In genomic region chr21:28793043-28793442, GRCh38 we compare ENCODE assay signal across 12 cellular contexts.
A peak's percentile ranks its signal among the peaks of the same experiment; 100 is the strongest.
DNase-seq lines count a peak whose midpoint lies in the region; ATAC-seq and TF ChIP-seq lines count a peak whose summit lies in the region.
"Had no signal": no experiment of that assay in that cellular context is flagged by ENCODE, and none has a peak within 500 bp of the region (broad histone marks: within the 10 kb centered on the region; RNA-seq: fewer than 3 reads in every experiment).

No MANE protein-coding gene starts in this region.

- ATAC-seq in natural killer cell (peak; percentile 63 to 79 (median 69)), body of pancreas (no peak)
- ATAC-seq: sciatic nerve had no signal

- H3K27ac ChIP-seq in body of pancreas: no peak overlapping the region
- no peak overlapping the region for H3K27ac ChIP-seq in effector memory CD4-positive, alpha-beta T cell (ENCODE audit: insufficient read depth, low read length, poor library complexity, severe bottlenecking)

- TF ChIP-seq CTCF in natural killer cell (IDR thresholded peaks at IDR 0.05) (peak; percentile 71), body of pancreas (IDR thresholded peaks at IDR 0.05) (peak in 1 of 7 experiments; percentile 2)

- H3K4me3 Mint-ChIP-seq in natural killer cell: peak overlapping the region; percentile 43
- H3K4me3 Mint-ChIP-seq: activated naive CD4-positive, alpha-beta T cell treated with anti-CD3 and anti-CD28 coated beads, Interleukin-2, amount 50 U/mL, for 24 hours; stimulated activated naive CD8-positive, alpha-beta T cell treated with anti-CD3 and anti-CD28 coated beads, Interleukin-15, Interleukin-2, amounts not matched to agents 100 ng/mL and 50 ng/mL, for 24 hours had no signal

- no peaks in the 10 kb centered on the region for H3K9me3 Mint-ChIP-seq in natural killer cell
- H3K9me3 Mint-ChIP-seq: activated naive CD4-positive, alpha-beta T cell treated with anti-CD3 and anti-CD28 coated beads, Interleukin-2, amount 50 U/mL, for 24 hours; stimulated activated naive CD8-positive, alpha-beta T cell treated with anti-CD3 and anti-CD28 coated beads, Interleukin-15, Interleukin-2, amounts not matched to agents 100 ng/mL and 50 ng/mL, for 24 hours had no signal

- H3K27me3 Mint-ChIP-seq in natural killer cell (ENCODE audit: low read depth in 2 of 2): no peaks in the 10 kb centered on the region
- H3K27me3 Mint-ChIP-seq: activated naive CD4-positive, alpha-beta T cell treated with anti-CD3 and anti-CD28 coated beads, Interleukin-2, amount 50 U/mL, for 24 hours; stimulated activated naive CD8-positive, alpha-beta T cell treated with anti-CD3 and anti-CD28 coated beads, Interleukin-15, Interleukin-2, amounts not matched to agents 100 ng/mL and 50 ng/mL, for 24 hours had no signal

- H3K27ac Mint-ChIP-seq in natural killer cell: peak overlapping the region; percentile 42 to 61
- H3K27ac Mint-ChIP-seq: activated naive CD4-positive, alpha-beta T cell treated with anti-CD3 and anti-CD28 coated beads, Interleukin-2, amount 50 U/mL, for 24 hours; stimulated activated naive CD8-positive, alpha-beta T cell treated with anti-CD3 and anti-CD28 coated beads, Interleukin-15, Interleukin-2, amounts not matched to agents 100 ng/mL and 50 ng/mL, for 24 hours had no signal

- TF ChIP-seq POLR2A in body of pancreas (IDR thresholded peaks at IDR 0.05): no peak

- intact Hi-C loops in natural killer cell (cut with micrococcal nuclease) (loop anchor here (1.0 to 2.0 kb wide), 4 partner anchors 40 to 1943 kb away; no protein-coding TSS in a partner anchor), body of pancreas (cut with DNase I) (no loop called here)

- peaks cover 4% of the 10 kb centered on the region for H3K4me1 ChIP-seq in body of pancreas
- H3K4me1 ChIP-seq in effector memory CD4-positive, alpha-beta T cell (ENCODE audit: control insufficient read depth, insufficient read depth, low read length, poor library complexity, severe bottlenecking): no peaks in the 10 kb centered on the region

- DNase-seq in ELR (ENCODE audit: low read depth): peak; percentile 27
- peak; percentile 80 for DNase-seq in OCI-M1 (lab: John Stamatoyannopoulos, UW)
- DNase-seq in fibroblast of gingiva (ENCODE audit: low read depth): peak; percentile 72
- no peak for DNase-seq in natural killer cell
- no peak for DNase-seq in body of pancreas
- no peak for DNase-seq in NCI-H748 treated with DMSO at 0.1 percent for 48 hours (lab: John Stamatoyannopoulos, UW)
- no peak for DNase-seq in effector memory CD4-positive, alpha-beta T cell
- no peak for DNase-seq in T-helper 1 cell
- DNase-seq: NCI-H1930 had no signal

- H3K4me1 Mint-ChIP-seq in natural killer cell: peaks cover 54% of the 10 kb centered on the region in 2 donors

- no peaks in the 10 kb centered on the region for H3K36me3 ChIP-seq in body of pancreas (replicated peaks in 1 of 2; ENCODE audit: insufficient read depth in 1 of 2, low read depth in 2 of 2)
- no peaks in the 10 kb centered on the region for H3K36me3 ChIP-seq in effector memory CD4-positive, alpha-beta T cell (ENCODE audit: control insufficient read depth, insufficient read depth, low read length)

- 5 to 19% methylated on average over 2 of the region's 2 CpGs for WGBS in body of pancreas, 2 donors

- H3K4me3 ChIP-seq in body of pancreas: no peak overlapping the region
- no peak overlapping the region for H3K4me3 ChIP-seq in effector memory CD4-positive, alpha-beta T cell (ENCODE audit: insufficient read depth, low read depth, low read length, poor library complexity, severe bottlenecking)

- H3K27me3 ChIP-seq in body of pancreas: no peaks in the 10 kb centered on the region
- no peaks in the 10 kb centered on the region for H3K27me3 ChIP-seq in effector memory CD4-positive, alpha-beta T cell (replicated peaks; ENCODE audit: control insufficient read depth, insufficient read depth, low read length, poor library complexity, severe bottlenecking)

- H3K9me3 ChIP-seq in body of pancreas: no peaks in the 10 kb centered on the region
- H3K9me3 ChIP-seq in effector memory CD4-positive, alpha-beta T cell (ENCODE audit: control insufficient read depth, low read length): no peaks in the 10 kb centered on the region

- H3K36me3 Mint-ChIP-seq in natural killer cell: no peaks in the 10 kb centered on the region

Comparison
In these comparisons a context has a peak if more than half of its experiments do, and no peak if none do; other contexts are left out.
1. DNase-seq: peak in ELR (single experiment), OCI-M1 (single experiment) and fibroblast of gingiva (single experiment); none in natural killer cell (single experiment), body of pancreas (0 of 4), NCI-H748 treated with DMSO at 0.1 percent for 48 hours (single experiment), effector memory CD4-positive, alpha-beta T cell (0 of 3) and T-helper 1 cell (0 of 5).